ENCODE assay signal across 15 cellular contexts in genomic region chr16:87057291-87057881, GRCh38.
A peak's percentile ranks its signal among the peaks of the same experiment; 100 is the strongest.
DNase-seq lines count a peak whose midpoint lies in the region; ATAC-seq and TF ChIP-seq lines count a peak whose summit lies in the region.
"Had no signal": no experiment of that assay in that cellular context is flagged by ENCODE, and none has a peak within 500 bp of the region (broad histone marks: within the 10 kb centered on the region; RNA-seq: fewer than 3 reads in every experiment).

No MANE protein-coding gene starts in this region.

- no peak overlapping the region; the same call in 1 of the 2 replicates for H3K27ac Mint-ChIP-seq in WTC11
- H3K27ac Mint-ChIP-seq in stimulated activated naive CD8-positive, alpha-beta T cell treated with anti-CD3 and anti-CD28 coated beads, Interleukin-15, amount 100 ng/mL, for 72 hours: no peak overlapping the region

- H2AFZ ChIP-seq in HCT116 (ENCODE audit: low read depth, low read length, poor library complexity, severe bottlenecking): no peak overlapping the region

- TF ChIP-seq POLR2A in HCT116 (IDR thresholded peaks at IDR 0.05; ENCODE audit: borderline replicate concordance, extremely low read depth, insufficient read depth, insufficient read length): no peak

- peaks cover 9% of the 10 kb centered on the region for H3K36me3 Mint-ChIP-seq in WTC11

- RAD21 ChIA-PET in HCT116 (lab: Charles Lee; ENCODE audit: low non-redundant PET in 1 of 2, low total read pairs in 2 of 2, uncharacterized antibody in 2 of 2, unreplicated experiment in 2 of 2): no interaction called here

- intact Hi-C loops in HCT116 (cut with micrococcal nuclease): no loop called here

- no peak overlapping the region for H3K27ac ChIP-seq in HCT116 (ENCODE audit: low read depth, low read length)
- H3K27ac ChIP-seq: C4-2B, lower lobe of right lung had no signal

- no TSS peak for BruUV-seq in HCT116 (replicated peaks; lab: Mats Ljungman, UMichigan)

- peaks cover 9% of the 10 kb centered on the region for H3K4me1 Mint-ChIP-seq in WTC11
- H3K4me1 Mint-ChIP-seq in stimulated activated naive CD8-positive, alpha-beta T cell treated with anti-CD3 and anti-CD28 coated beads, Interleukin-15, amount 100 ng/mL, for 72 hours: no peaks in the 10 kb centered on the region

- ATAC-seq in HCT116 (peak; percentile 70), WTC11 (no peak; the same call in 1 of the 2 replicates), HG03521 (IDR thresholded peaks at IDR 0.05; ENCODE audit: unreplicated experiment) (no peak), HG03354 (IDR thresholded peaks at IDR 0.05; ENCODE audit: poor library complexity, severe bottlenecking, unreplicated experiment) (no peak)
- no peak for ATAC-seq in stimulated activated naive CD8-positive, alpha-beta T cell treated with anti-CD3 and anti-CD28 coated beads, Interleukin-15, amount 100 ng/mL, for 72 hours
- ATAC-seq: lower lobe of right lung had no signal

- no peak overlapping the region for H3K9ac ChIP-seq in HCT116 (ENCODE audit: low read length)

- TF ChIP-seq CTCF in AG10803 (conservative IDR thresholded peaks at IDR 0.05; ENCODE audit: low read length) (no peak), HCT116 (IDR thresholded peaks at IDR 0.05 in 2 of 3, conservative IDR thresholded peaks at IDR 0.05 in 1 of 3; ENCODE audit: borderline replicate concordance in 1 of 3, insufficient read depth in 1 of 3, low read depth in 2 of 3, low read length in 2 of 3) (peak; percentile 38 to 50 (median 48); a peak in 5 of 6 replicates), WTC11 (IDR thresholded peaks at IDR 0.05) (no peak)

- peaks cover 10% of the 10 kb centered on the region for H3K9me3 Mint-ChIP-seq in WTC11
- peaks cover 0 to 5% of the 10 kb centered on the region in 2 donors for H3K9me3 Mint-ChIP-seq in stimulated activated naive CD8-positive, alpha-beta T cell treated with anti-CD3 and anti-CD28 coated beads, Interleukin-15, amount 100 ng/mL, for 72 hours

- no peaks in the 10 kb centered on the region for H4K20me1 ChIP-seq in HCT116 (ENCODE audit: insufficient read depth)

- no peaks in the 10 kb centered on the region for H3K79me2 ChIP-seq in HCT116 (ENCODE audit: insufficient read depth, low read length)

- H3K4me2 ChIP-seq in HCT116 (ENCODE audit: low read length): no peak overlapping the region

- H3K27me3 ChIP-seq in HCT116 (ENCODE audit: insufficient read depth, low read length): no peaks in the 10 kb centered on the region

- peaks cover 3% of the 10 kb centered on the region for H3K27me3 Mint-ChIP-seq in WTC11 (ENCODE audit: low read depth)
- H3K27me3 Mint-ChIP-seq in stimulated activated naive CD8-positive, alpha-beta T cell treated with anti-CD3 and anti-CD28 coated beads, Interleukin-15, amount 100 ng/mL, for 72 hours: peaks cover 34% of the 10 kb centered on the region

- H3K4me3 Mint-ChIP-seq in WTC11: no peak overlapping the region
- H3K4me3 Mint-ChIP-seq in stimulated activated naive CD8-positive, alpha-beta T cell treated with anti-CD3 and anti-CD28 coated beads, Interleukin-15, amount 100 ng/mL, for 72 hours: no peak overlapping the region
- H3K4me3 Mint-ChIP-seq: neural crest cell had no signal

- H3K9me2 ChIP-seq in HCT116 (ENCODE audit: insufficient read depth): no peaks in the 10 kb centered on the region

- H3K4me1 ChIP-seq in HCT116 (ENCODE audit: control insufficient read depth in 1 of 2, insufficient read depth in 2 of 2, low read length in 2 of 2): peaks cover 0 to 3% of the 10 kb centered on the region in 2 experiments; a peak in 2 of 4 replicates
- H3K4me1 ChIP-seq: lower lobe of right lung had no signal

- TF ChIP-seq RAD21 in HCT116 (IDR thresholded peaks at IDR 0.05; ENCODE audit: low read depth): peak; percentile 43

- H3K4me3 ChIP-seq in AG10803 (ENCODE audit: low read length) (no peak overlapping the region), HCT116 (replicated peaks in 1 of 2; ENCODE audit: low read depth in 1 of 2, low read length in 2 of 2) (no peak overlapping the region)
- H3K4me3 ChIP-seq: lower lobe of right lung had no signal

- CTCF ChIA-PET in HCT116 (lab: Charles Lee) (interaction anchor here (1.0 kb wide), 1 partner anchor 20 kb away, joined by 3 read pairs; no protein-coding TSS in a partner anchor), WTC11 (lab: Charles Lee) (interaction anchor here (1.2 kb wide), 2 partner anchors 40 to 183 kb away, joined by 3 to 4 read pairs; no protein-coding TSS in a partner anchor)

- DNase-seq in AG10803 (ENCODE audit: low read depth) (peak; percentile 9), HCT116 (ENCODE audit: low read depth, low spot score) (peak; percentile 35), WTC11 (ENCODE audit: low spot score) (peak; percentile 50), iPS-NIHi7 (ENCODE audit: extremely low spot score) (peak; percentile 50), NCI-H1092 treated with DMSO at 0.1 percent for 48 hours (lab: John Stamatoyannopoulos, UW) (no peak)
- no peak for DNase-seq in stimulated activated naive CD8-positive, alpha-beta T cell treated with anti-CD3 and anti-CD28 coated beads, Interleukin-15, amount 100 ng/mL, for 72 hours
- DNase-seq: activated CD4-positive, alpha-beta T cell treated with anti-CD3 and anti-CD28 coated beads, Interleukin-2, amount 50 U/mL, for 48 hours; lower lobe of right lung; NCI-H1092; NCI-H524 treated with DMSO at 0.1 percent for 48 hours; T-helper 9 cell had no signal

- H3K9me3 ChIP-seq in HCT116 (ENCODE audit: control insufficient read depth in 1 of 2, insufficient read depth in 1 of 2, low read depth in 1 of 2, low read length in 2 of 2): no peaks in the 10 kb centered on the region
- H3K9me3 ChIP-seq: lower lobe of right lung had no signal

- POLR2A ChIA-PET in HCT116 (lab: Charles Lee): no interaction called here
- POLR2A ChIA-PET in WTC11 (lab: Charles Lee): no interaction called here

- no peaks in the 10 kb centered on the region for H3K36me3 ChIP-seq in HCT116 (ENCODE audit: control insufficient read depth in 1 of 2, insufficient read depth in 2 of 2, low read length in 2 of 2)
- H3K36me3 ChIP-seq: lower lobe of right lung had no signal

TF ChIP-seq in HCT116, 20 proteins besides CTCF, POLR2A, EP300 and RAD21:
- TF ChIP-seq SRF (IDR thresholded peaks at IDR 0.05; ENCODE audit: low read depth): no peak
- TF ChIP-seq TCF7L2 (IDR thresholded peaks at IDR 0.05; ENCODE audit: borderline replicate concordance, extremely low read depth, insufficient read depth, insufficient read length): no peak
- TF ChIP-seq FOSL1 (IDR thresholded peaks at IDR 0.05; ENCODE audit: low read depth): no peak

TF ChIP-seq in WTC11, 78 proteins besides CTCF, POLR2A, EP300 and RAD21:
- TF ChIP-seq ZNF532 (CRISPR knock-in tag; IDR thresholded peaks at IDR 0.05; ENCODE audit: borderline replicate concordance) (peak; percentile 83; the same call in 1 of the 2 replicates), NFYB (CRISPR knock-in tag; conservative IDR thresholded peaks at IDR 0.05; ENCODE audit: low read depth) (peak; percentile 65), USF1 (CRISPR knock-in tag; IDR thresholded peaks at IDR 0.05) (peak; percentile 76), USF2 (CRISPR knock-in tag; IDR thresholded peaks at IDR 0.05) (peak; percentile 85), ZNF317 (CRISPR knock-in tag; IDR thresholded peaks at IDR 0.05; ENCODE audit: borderline replicate concordance, low read depth) (no peak), MLX (CRISPR knock-in tag; IDR thresholded peaks at IDR 0.05) (no peak)

Comparison
In these comparisons a context has a peak if more than half of its experiments do, and no peak if none do; other contexts are left out.
1. DNase-seq: peak in AG10803 (single experiment), HCT116 (single experiment), WTC11 (single experiment) and iPS-NIHi7 (single experiment); none in NCI-H1092 treated with DMSO at 0.1 percent for 48 hours (single experiment) and stimulated activated naive CD8-positive, alpha-beta T cell treated with anti-CD3 and anti-CD28 coated beads, Interleukin-15, amount 100 ng/mL, for 72 hours (0 of 2).
2. CTCF ChIP-seq: peak in HCT116 (3 of 3); none in AG10803 (single experiment) and WTC11 (single experiment).